ENCODE assay signal across 8 cellular contexts in genomic region chr1:109985251-109986053, GRCh38. TPM values are rescaled to one million over a fixed set of nuclear protein-coding genes. Genes with fewer than 3 reads are reported as not detected.
DNase-seq lines count a peak whose midpoint lies in the region; ATAC-seq and TF ChIP-seq lines count a peak whose summit lies in the region.

No MANE protein-coding gene starts in this region.

- no peaks in the 10 kb centered on the region for H3K27me3 ChIP-seq in heart right ventricle
- H3K27me3 ChIP-seq in skeletal muscle satellite cell (ENCODE audit: control insufficient read depth, insufficient read depth, low read length) = no peaks in the 10 kb centered on the region

- DNase-seq in DMS 273 (lab: John Stamatoyannopoulos, UW; ENCODE audit: unreplicated experiment) (peak; percentile 60), DMS 273 treated with DMSO at 0.1 percent for 48 hours (lab: John Stamatoyannopoulos, UW) (no peak), heart right ventricle (no peak), NCI-H774 (lab: John Stamatoyannopoulos, UW) (no peak), NCI-H187 (lab: John Stamatoyannopoulos, UW) (no peak), GOT3 (lab: John Stamatoyannopoulos, UW) (no peak)

- H3K9ac ChIP-seq in skeletal muscle satellite cell (ENCODE audit: low read depth, low read length) = peak overlapping the region; percentile 97

- H3K27ac ChIP-seq in heart right ventricle = peak overlapping the region; percentile 92 to 99 (median 98)

- peak overlapping the region; percentile 94 for H3K4me3 ChIP-seq in WI38 (ENCODE audit: low read depth, low read length)
- H3K4me3 ChIP-seq in heart right ventricle = peak overlapping the region; percentile 64 to 90 (median 82)
- H3K4me3 ChIP-seq in skeletal muscle satellite cell (ENCODE audit: low read length) = peak overlapping the region; percentile 90

- H3K36me3 ChIP-seq in heart right ventricle (peaks cover 0 to 17% (median 0%) of the 10 kb centered on the region in 9 donors), skeletal muscle satellite cell (ENCODE audit: insufficient read depth, low read length) (peaks cover 15% of the 10 kb centered on the region)

- no peak for TF ChIP-seq CTCF in WI38 (IDR thresholded peaks at IDR 0.05; ENCODE audit: low read depth, low read length)
- TF ChIP-seq CTCF in heart right ventricle (IDR thresholded peaks at IDR 0.05) = no peak

- H3K4me2 ChIP-seq in skeletal muscle satellite cell (ENCODE audit: low read length) = peak overlapping the region; percentile 83

- H3K4me1 ChIP-seq in heart right ventricle (peaks cover 4 to 66% (median 54%) of the 10 kb centered on the region in 9 donors), skeletal muscle satellite cell (ENCODE audit: control insufficient read depth, insufficient read depth, low read length) (peaks cover 42% of the 10 kb centered on the region)

- intact Hi-C loops in heart right ventricle (cut with DNase I) = loop anchor here in 8 of 10 donors (2.0 to 10.0 kb wide), 9 partner anchors 193 to 441 kb away; partner anchors contain the start of genes GNAI3 (in 4 of the 8) and GSTM4 (in 2 of the 8)

- WGBS in heart right ventricle, 2 donors = 10% methylated on average over 22 of the region's 22 CpGs

- peak in 5 of 8 donors; percentile 1 to 24 (median 8) for ATAC-seq in heart right ventricle

- H3K9me3 ChIP-seq in heart right ventricle (no peaks in the 10 kb centered on the region), skeletal muscle satellite cell (replicated peaks; ENCODE audit: low read length) (no peaks in the 10 kb centered on the region)

RNA-seq across cellular contexts. Expression of gene AHCYL1, which starts 0.9 kb away (rescaled TPM):
- 10 to 100 TPM; 39.2 to 58.9 (median 48.7) TPM for total RNA-seq in heart right ventricle
- polyA plus RNA-seq in heart right ventricle = 10 to 100 TPM; 21.9 to 24.2 TPM
- 29.2 and 34.5 TPM in 2 replicates for total RNA-seq in skeletal muscle satellite cell (2012; rRNA removed)

RNA-seq across cellular contexts. Expression of gene STRIP1, which starts 49.0 kb away (rescaled TPM):
- 10 to 100 TPM; 13.9 to 23.2 (median 18.9) TPM for total RNA-seq in heart right ventricle
- polyA plus RNA-seq in heart right ventricle = 10 to 100 TPM; 10.3 to 12.3 TPM
- total RNA-seq in skeletal muscle satellite cell (2012; rRNA removed) = 29.2 and 32.3 TPM in 2 replicates
